In genomic region chr14:59576332-59577294, GRCh38 we compare ENCODE assay signal across 8 cellular contexts. TPM values are rescaled to one million over a fixed set of nuclear protein-coding genes. Genes with fewer than 3 reads are reported as not detected.
A peak's percentile ranks its signal among the peaks of the same experiment; 100 is the strongest.
DNase-seq lines count a peak whose midpoint lies in the region; ATAC-seq and TF ChIP-seq lines count a peak whose summit lies in the region.

Gene CCDC175, minus strand, starts transcription at chr14:59576812. Its CDS starts 37 bp downstream, at chr14:59576775.

- intact Hi-C loops in Caco-2 (cut with micrococcal nuclease; ENCODE audit: unreplicated experiment) (loop anchor here (1.0 to 10.0 kb wide), 4 partner anchors 64 to 608 kb away; no protein-coding TSS in a partner anchor), PC-9 (cut with micrococcal nuclease; ENCODE audit: unreplicated experiment) (loop anchor here (2.0 kb wide), 2 partner anchors 450 to 548 kb away; no protein-coding TSS in a partner anchor)

- no peak within 1 kb of the TSS for H3K4me2 ChIP-seq in PC-9

- H3K79me2 ChIP-seq in PC-9 (ENCODE audit: low read depth) = no peaks in the 10 kb centered on the region

- H3K9me2 ChIP-seq in PC-9 (ENCODE audit: insufficient read depth) = no peaks in the 10 kb centered on the region

- CTCF ChIA-PET in Caco-2 (lab: Charles Lee) (interaction anchor here (0.6 to 2.9 kb wide), 5 partner anchors 8 to 163 kb away, joined by 3 to 24 read pairs (median 5); partner anchors contain the start of genes JKAMP and L3HYPDH), PC-9 (lab: Charles Lee) (no interaction called here)

- ATAC-seq in GM21367 (IDR thresholded peaks at IDR 0.05; ENCODE audit: unreplicated experiment) = peak; percentile 99
- peak; percentile 98 for ATAC-seq in activated T-helper 17 cell treated with anti-CD3 and anti-CD28 coated beads, Interleukin-2, amount 50 U/mL, for 72 hours (replicated peaks)

- H3K27me3 Mint-ChIP-seq in Caco-2 (ENCODE audit: insufficient read depth, unreplicated experiment) (no peaks in the 10 kb centered on the region), nephron progenitor cell (ENCODE audit: low read depth, poor library complexity) (peaks cover 3% of the 10 kb centered on the region)
- H3K27me3 Mint-ChIP-seq in activated T-helper 17 cell treated with anti-CD3 and anti-CD28 coated beads, Interleukin-2, amount 50 U/mL, for 72 hours = peaks cover 10% of the 10 kb centered on the region

- H3K27ac ChIP-seq in PC-9 = no peak within 1 kb of the TSS

- H3K4me3 ChIP-seq in Caco-2 (ENCODE audit: low read depth, low read length) (peak within 1 kb of the TSS; percentile 39), PC-9 (no peak within 1 kb of the TSS), foreskin fibroblast (ENCODE audit: low read depth in 1 of 2, low read length in 2 of 2) (peak within 1 kb of the TSS; percentile 26 to 46)

- H3K4me1 ChIP-seq in Caco-2 = no peaks in the 10 kb centered on the region
- H3K4me1 ChIP-seq in PC-9 (replicated peaks; ENCODE audit: insufficient read depth) = no peaks in the 10 kb centered on the region

- peak; percentile 81 to 84 for DNase-seq in Caco-2
- peak; percentile 57 for DNase-seq in HT1080 (ENCODE audit: low read depth)
- DNase-seq in PC-9 = peak in 1 of 2 experiments; percentile 48
- DNase-seq in foreskin fibroblast = peak; percentile 30 to 76
- peak; percentile 97 for DNase-seq in nephron progenitor cell
- peak; percentile 77 for DNase-seq in stimulated activated naive CD4-positive, alpha-beta T cell treated with Interleukin-2 at 50 U/mL for 16 hours (lab: John Stamatoyannopoulos, UW)

- no peaks in the 10 kb centered on the region for H3F3A ChIP-seq in PC-9 (ENCODE audit: insufficient read depth, low read depth)

- POLR2A ChIA-PET in Caco-2 (lab: Charles Lee) = interaction anchor here (1.2 kb wide), 1 partner anchor 92 kb away, joined by 3 read pairs; the partner anchor contains the start of genes JKAMP and L3HYPDH
- POLR2A ChIA-PET in PC-9 (lab: Charles Lee; ENCODE audit: unreplicated experiment) = no interaction called here

- H3K36me3 Mint-ChIP-seq in Caco-2 (ENCODE audit: insufficient read depth, unreplicated experiment) = no peaks in the 10 kb centered on the region
- no peaks in the 10 kb centered on the region for H3K36me3 Mint-ChIP-seq in activated T-helper 17 cell treated with anti-CD3 and anti-CD28 coated beads, Interleukin-2, amount 50 U/mL, for 72 hours (ENCODE audit: low read depth)
- H3K36me3 Mint-ChIP-seq in nephron progenitor cell (ENCODE audit: low read depth) = no peaks in the 10 kb centered on the region

- H3K4me1 Mint-ChIP-seq in Caco-2 (ENCODE audit: low read depth, unreplicated experiment) = no peaks in the 10 kb centered on the region
- peaks cover 10% of the 10 kb centered on the region for H3K4me1 Mint-ChIP-seq in activated T-helper 17 cell treated with anti-CD3 and anti-CD28 coated beads, Interleukin-2, amount 50 U/mL, for 72 hours
- H3K4me1 Mint-ChIP-seq in nephron progenitor cell = no peaks in the 10 kb centered on the region

- H3K36me3 ChIP-seq in Caco-2 (ENCODE audit: control insufficient read depth, insufficient read depth, low read length) (no peaks in the 10 kb centered on the region), PC-9 (ENCODE audit: low read depth) (no peaks in the 10 kb centered on the region)

- TF ChIP-seq CTCF in Caco-2 (IDR thresholded peaks at IDR 0.05; ENCODE audit: insufficient read depth in 1 of 2, low read depth in 1 of 2, low read length in 1 of 2, severe bottlenecking in 1 of 2, unreplicated experiment in 1 of 2) (peak; percentile 77 to 81), PC-9 (conservative IDR thresholded peaks at IDR 0.05) (peak; percentile 53; the same call in 1 of the 2 replicates), foreskin fibroblast (IDR thresholded peaks at IDR 0.05; ENCODE audit: low read depth, low read length) (peak; percentile 69), nephron progenitor cell (IDR thresholded peaks at IDR 0.05) (peak; percentile 94)

- H3K4me3 Mint-ChIP-seq in Caco-2 (ENCODE audit: unreplicated experiment) (peak within 1 kb of the TSS; percentile 69), nephron progenitor cell (peak within 1 kb of the TSS; percentile 85)
- H3K4me3 Mint-ChIP-seq in activated T-helper 17 cell treated with anti-CD3 and anti-CD28 coated beads, Interleukin-2, amount 50 U/mL, for 72 hours = peak within 1 kb of the TSS; percentile 78

- H3K27ac Mint-ChIP-seq in Caco-2 (ENCODE audit: unreplicated experiment) (no peak within 1 kb of the TSS), nephron progenitor cell (no peak within 1 kb of the TSS)
- H3K27ac Mint-ChIP-seq in activated T-helper 17 cell treated with anti-CD3 and anti-CD28 coated beads, Interleukin-2, amount 50 U/mL, for 72 hours = no peak within 1 kb of the TSS

- no peaks in the 10 kb centered on the region for H3K9me3 Mint-ChIP-seq in Caco-2 (ENCODE audit: unreplicated experiment)
- no peaks in the 10 kb centered on the region for H3K9me3 Mint-ChIP-seq in activated T-helper 17 cell treated with anti-CD3 and anti-CD28 coated beads, Interleukin-2, amount 50 U/mL, for 72 hours
- no peaks in the 10 kb centered on the region for H3K9me3 Mint-ChIP-seq in nephron progenitor cell

- BruUV-seq in Caco-2 (replicated peaks; lab: Mats Ljungman, UMichigan) (no TSS peak), PC-9 (replicated peaks; lab: Mats Ljungman, UMichigan) (no TSS peak)

- no peaks in the 10 kb centered on the region for H3K27me3 ChIP-seq in Caco-2 (replicated peaks; ENCODE audit: control insufficient read depth, insufficient read depth, low read length)
- H3K27me3 ChIP-seq in PC-9 (ENCODE audit: insufficient read depth, low read depth) = no peaks in the 10 kb centered on the region

- no peaks in the 10 kb centered on the region for H4K20me1 ChIP-seq in PC-9 (ENCODE audit: insufficient read depth)

- H2AFZ ChIP-seq in PC-9 = no peak within 1 kb of the TSS

- H3K9me3 ChIP-seq in Caco-2 (0 out of 2 replicates have a peak, but pooled peaks cover 4% of the 10 kb centered on the region), PC-9 (ENCODE audit: insufficient read depth, low read depth) (no peaks in the 10 kb centered on the region)

RNA-seq across cellular contexts. Expression of gene CCDC175, which starts in this region (rescaled TPM):
- not detected in 2 replicates for total RNA-seq in Caco-2 (2022)
- not detected in 2 replicates for total RNA-seq in HT1080 (2014; rRNA removed; shearing (Covaris generic))
- not detected in 2 replicates for polyA plus RNA-seq in HT1080 (2015; cell fraction: cytosol; rRNA removed)
- polyA plus RNA-seq in HT1080 (2015; cell fraction: nucleus; rRNA removed) = not detected in 2 replicates
- total RNA-seq in PC-9 (2021) = not detected in 2 replicates
- total RNA-seq in activated T-helper 17 cell treated with anti-CD3 and anti-CD28 coated beads, Interleukin-2, amount 50 U/mL, for 72 hours = not detected

Comparison
In these comparisons a context has a peak if more than half of its experiments do, and no peak if none do; other contexts are left out.
1. Peak in DNase-seq and H3K4me3 ChIP-seq in Caco-2; RNA of the gene not detected or under 1 TPM.
2. Peak in DNase-seq in HT1080; RNA of the gene not detected or under 1 TPM.
3. Peak in ATAC-seq in activated T-helper 17 cell treated with anti-CD3 and anti-CD28 coated beads, Interleukin-2, amount 50 U/mL, for 72 hours; RNA of the gene not detected or under 1 TPM.